ENCODE assay signal across 23 cellular contexts in genomic region chr2:200453853-200454524, GRCh38. TPM values are rescaled to one million over a fixed set of nuclear protein-coding genes. Genes with fewer than 3 reads are reported as not detected.
DNase-seq lines count a peak whose midpoint lies in the region; ATAC-seq and TF ChIP-seq lines count a peak whose summit lies in the region.
"Had no signal": no experiment of that assay in that cellular context is flagged by ENCODE, and none has a peak within 500 bp of the region (broad histone marks: within the 10 kb centered on the region; RNA-seq: fewer than 3 reads in every experiment).

No MANE protein-coding gene starts in this region.

- H3K27me3 ChIP-seq in BJ (ENCODE audit: control insufficient read depth, insufficient read depth, low read length): no peaks in the 10 kb centered on the region
- H3K27me3 ChIP-seq: adrenal gland, cardiac muscle cell, Peyer's patch, SJCRH30 had no signal

- CTCF ChIA-PET in BJ (lab: Yijun Ruan, JAX): interaction anchor here (1.2 to 2.2 kb wide), 3 partner anchors 10 to 46 kb away, joined by 3 to 10 read pairs (median 4); no protein-coding TSS in a partner anchor
- CTCF ChIA-PET in activated CD4-positive, alpha-beta memory T cell treated with anti-CD3 and anti-CD28 coated beads, Interleukin-2, amount 10 ng/mL, durations not matched to agents 7 days and 5 days (lab: Charles Lee): interaction anchor here (0.6 to 2.4 kb wide), 2 partner anchors 13 to 356 kb away, joined by 3 to 9 read pairs; no protein-coding TSS in a partner anchor

- no peak overlapping the region for H3K4me3 ChIP-seq in BJ (ENCODE audit: low read depth, low read length)
- H3K4me3 ChIP-seq in fibroblast of mammary gland (ENCODE audit: control insufficient read depth, low read depth, low read length): no peak overlapping the region
- H3K4me3 ChIP-seq: adrenal gland, cardiac muscle cell, lower lobe of right lung, Peyer's patch, prostate gland, SJCRH30 had no signal

- no peak for DNase-seq in BJ (ENCODE audit: low read depth)
- peak; percentile 21 for DNase-seq in ELR (ENCODE audit: low read depth)
- DNase-seq in activated CD4-positive, alpha-beta memory T cell treated with anti-CD3 and anti-CD28 coated beads, Interleukin-2, amount 10 ng/mL, durations not matched to agents 7 days and 5 days: no peak
- no peak for DNase-seq in fibroblast of mammary gland (ENCODE audit: low read depth)
- no peak for DNase-seq in amygdala (lab: John Stamatoyannopoulos, UW)
- DNase-seq: activated CD4-positive, CD25-positive, alpha-beta regulatory T cell treated with anti-CD3 and anti-CD28 coated beads, Interleukin-2, amount 50 U/mL, for 72 hours; activated effector memory CD4-positive, alpha-beta T cell treated with Interleukin-2 at 50 U/mL for 16 hours; adrenal gland; CD4-positive, alpha-beta memory T cell; DMS 273 treated with DMSO at 0.1 percent for 48 hours; glutamatergic neuron; GOT3; lower lobe of right lung; NCI-H1436 treated with DMSO at 0.1 percent for 48 hours; NCI-H510A treated with DMSO at 0.1 percent for 48 hours; Peyer's patch; SJCRH30; stimulated activated CD8-positive, alpha-beta memory T cell treated with anti-CD3 and anti-CD28 coated beads, Interleukin-4, amount 100 ng/mL, for 48 hours had no signal

- no peaks in the 10 kb centered on the region for H3K27me3 Mint-ChIP-seq in activated CD4-positive, alpha-beta memory T cell treated with anti-CD3 and anti-CD28 coated beads, Interleukin-2, amount 10 ng/mL, durations not matched to agents 7 days and 5 days
- H3K27me3 Mint-ChIP-seq: CD4-positive, alpha-beta memory T cell; type B pancreatic cell had no signal

- H3K4me1 Mint-ChIP-seq in activated CD4-positive, alpha-beta memory T cell treated with anti-CD3 and anti-CD28 coated beads, Interleukin-2, amount 10 ng/mL, durations not matched to agents 7 days and 5 days: peaks cover 39% of the 10 kb centered on the region

- H3K4me3 Mint-ChIP-seq in activated CD4-positive, alpha-beta memory T cell treated with anti-CD3 and anti-CD28 coated beads, Interleukin-2, amount 10 ng/mL, durations not matched to agents 7 days and 5 days: no peak overlapping the region
- H3K4me3 Mint-ChIP-seq: CD4-positive, alpha-beta memory T cell; type B pancreatic cell had no signal

- POLR2A ChIA-PET in BJ (lab: Charles Lee): no interaction called here
- POLR2A ChIA-PET in activated CD4-positive, alpha-beta memory T cell treated with anti-CD3 and anti-CD28 coated beads, Interleukin-2, amount 10 ng/mL, durations not matched to agents 7 days and 5 days (lab: Charles Lee): interaction anchor here (0.6 to 4.0 kb wide), 3 partner anchors 10 to 26 kb away, joined by 3 to 37 read pairs (median 3); no protein-coding TSS in a partner anchor

- ATAC-seq in GM19395 (IDR thresholded peaks at IDR 0.05; ENCODE audit: unreplicated experiment) (no peak), GM21723 (IDR thresholded peaks at IDR 0.05; ENCODE audit: unreplicated experiment) (no peak)
- ATAC-seq: lower lobe of right lung had no signal

- no peaks in the 10 kb centered on the region for H3K9me3 Mint-ChIP-seq in activated CD4-positive, alpha-beta memory T cell treated with anti-CD3 and anti-CD28 coated beads, Interleukin-2, amount 10 ng/mL, durations not matched to agents 7 days and 5 days
- H3K9me3 Mint-ChIP-seq: type B pancreatic cell had no signal

- 0 out of 2 replicates have a peak, but pooled peaks have one; percentile 5 for TF ChIP-seq CTCF in BJ (IDR thresholded peaks at IDR 0.05; ENCODE audit: insufficient read depth, low read depth, low read length)
- peak; percentile 4 for TF ChIP-seq CTCF in fibroblast of mammary gland (conservative IDR thresholded peaks at IDR 0.05; ENCODE audit: control insufficient read depth, insufficient read depth, low read depth, low read length)

- peaks cover 7% of the 10 kb centered on the region; the same call in 1 of the 2 replicates for H3K36me3 ChIP-seq in BJ (ENCODE audit: control insufficient read depth, insufficient read depth, low read length)
- H3K36me3 ChIP-seq: adrenal gland, cardiac muscle cell, lower lobe of right lung, prostate gland had no signal

- H3K27ac Mint-ChIP-seq in activated CD4-positive, alpha-beta memory T cell treated with anti-CD3 and anti-CD28 coated beads, Interleukin-2, amount 10 ng/mL, durations not matched to agents 7 days and 5 days: peak overlapping the region; percentile 1
- H3K27ac Mint-ChIP-seq: type B pancreatic cell had no signal

- H3K36me3 Mint-ChIP-seq in activated CD4-positive, alpha-beta memory T cell treated with anti-CD3 and anti-CD28 coated beads, Interleukin-2, amount 10 ng/mL, durations not matched to agents 7 days and 5 days (ENCODE audit: low read depth): peaks cover 31% of the 10 kb centered on the region

RNA-seq across cellular contexts. Expression of gene KCTD18, which starts 55.9 kb away (rescaled TPM):
- 9.3 and 11.3 TPM in 2 replicates for polyA plus RNA-seq in BJ (2011; rRNA removed)
- 5.2 and 6.5 TPM in 2 replicates for polyA minus RNA-seq in BJ (2011; rRNA and poly(A)+ RNA removed)
- total RNA-seq in activated CD4-positive, alpha-beta memory T cell treated with anti-CD3 and anti-CD28 coated beads, Interleukin-2, amount 10 ng/mL, durations not matched to agents 7 days and 5 days: 10 to 100 TPM; 17.5 to 18.8 TPM
